In genomic region chr19:664913-665443, GRCh38 we compare ENCODE assay signal across 8 cellular contexts. TPM values are rescaled to one million over a fixed set of nuclear protein-coding genes. Genes with fewer than 3 reads are reported as not detected.
A peak's percentile ranks its signal among the peaks of the same experiment; 100 is the strongest.
DNase-seq lines count a peak whose midpoint lies in the region; ATAC-seq and TF ChIP-seq lines count a peak whose summit lies in the region.

No MANE protein-coding gene starts in this region.

- no peaks in the 10 kb centered on the region for H3K9me3 ChIP-seq in adrenal gland (replicated peaks in 1 of 3)

- peak overlapping the region in 1 of 5 donors; percentile 23 for H3K27ac ChIP-seq in adrenal gland
- no peak overlapping the region for H3K27ac ChIP-seq in rectal smooth muscle tissue (ENCODE audit: low read depth, low read length)

- peak; percentile 88 to 98 (median 96) for TF ChIP-seq CTCF in adrenal gland (IDR thresholded peaks at IDR 0.05)

- TF ChIP-seq POLR2A in adrenal gland (IDR thresholded peaks at IDR 0.05): no peak

- DNase-seq in GDM1 (lab: John Stamatoyannopoulos, UW) (peak; percentile 63), NCI-H1417 treated with DMSO at 0.1 percent for 48 hours (lab: John Stamatoyannopoulos, UW) (peak; percentile 62), T follicular helper cell (ENCODE audit: low read depth) (peak; percentile 74), adrenal gland (peak; percentile 73 to 90 (median 82)), left ventricle myocardium superior (peak; percentile 90)

- H3K36me3 ChIP-seq in adrenal gland (replicated peaks in 1 of 2): no peaks in the 10 kb centered on the region
- no peaks in the 10 kb centered on the region for H3K36me3 ChIP-seq in rectal smooth muscle tissue (ENCODE audit: control insufficient read depth, insufficient read depth, low read length)

- H3K27me3 ChIP-seq in adrenal gland (no peaks in the 10 kb centered on the region), rectal smooth muscle tissue (ENCODE audit: control insufficient read depth, insufficient read depth, low read length) (no peaks in the 10 kb centered on the region)

- peaks cover 31 to 41% of the 10 kb centered on the region in 2 donors for H3K4me1 ChIP-seq in adrenal gland (replicated peaks in 1 of 2)
- H3K4me1 ChIP-seq in rectal smooth muscle tissue (ENCODE audit: control insufficient read depth, insufficient read depth, low read length): peaks cover 10% of the 10 kb centered on the region

- WGBS in adrenal gland, 4 donors: 7 to 13% (median 9%) methylated on average over 7 to 24 of the region's 24 CpGs

- ATAC-seq in left ventricle myocardium superior (peak; percentile 51), GM21526 (IDR thresholded peaks at IDR 0.05; ENCODE audit: low FRiP score, unreplicated experiment) (no peak), esophagus mucosa (no peak)

- no peak overlapping the region for H3K9ac ChIP-seq in rectal smooth muscle tissue (ENCODE audit: low read length)

- peak overlapping the region in 1 of 4 donors; percentile 21 for H3K4me3 ChIP-seq in adrenal gland
- H3K4me3 ChIP-seq in rectal smooth muscle tissue (ENCODE audit: low read length): peak overlapping the region; percentile 54

- intact Hi-C loops in adrenal gland (cut with DNase I): loop anchor here (2.0 to 5.0 kb wide), 2 partner anchors 67 to 68 kb away; no protein-coding TSS in a partner anchor
- intact Hi-C loops in left ventricle myocardium superior (cut with micrococcal nuclease): loop anchor here (5.0 kb wide), 1 partner anchor 67 kb away; no protein-coding TSS in a partner anchor

RNA-seq across cellular contexts. Expression of gene RNF126, which starts 2.0 kb away (rescaled TPM):
- 10 to 100 TPM; 28.4 to 76.4 (median 43.1) TPM for total RNA-seq in adrenal gland
- 10 to 100 TPM in 2 of 3 donors, 1 to 10 TPM in 1; 9.3 to 53.5 (median 51.6) TPM for polyA plus RNA-seq in adrenal gland
- total RNA-seq in left ventricle myocardium superior: 24.4 TPM
- 53.0 TPM for total RNA-seq in esophagus mucosa

RNA-seq across cellular contexts. Expression of gene FSTL3, which starts 11.2 kb away (rescaled TPM):
- total RNA-seq in adrenal gland: 100 to 1,000 TPM in 7 of 8 donors, 10 to 100 TPM in 1; 87.4 to 464 (median 176) TPM
- 100 to 1,000 TPM; 119 to 405 (median 225) TPM for polyA plus RNA-seq in adrenal gland
- 24.6 TPM for total RNA-seq in left ventricle myocardium superior
- total RNA-seq in esophagus mucosa: 3.3 TPM

RNA-seq across cellular contexts. Expression of gene FGF22, which starts 25.3 kb away (rescaled TPM):
- under 1 TPM in 4 of 8 donors, not detected in 4; 0.14 to 0.32 (median 0.29) TPM for total RNA-seq in adrenal gland
- polyA plus RNA-seq in adrenal gland: 1 to 10 TPM in 1 of 3 donors, under 1 TPM in 1, not detected in 1; 0.51 to 1.2 TPM
- not detected for total RNA-seq in left ventricle myocardium superior
- total RNA-seq in esophagus mucosa: 0.12 TPM

RNA-seq across cellular contexts. Expression of gene PRSS57, which starts 30.3 kb away (rescaled TPM):
- under 1 TPM in 1 of 8 donors, not detected in 7; 0.51 TPM for total RNA-seq in adrenal gland
- under 1 TPM in 1 of 3 donors, not detected in 2; 0.13 TPM for polyA plus RNA-seq in adrenal gland
- total RNA-seq in left ventricle myocardium superior: not detected
- total RNA-seq in esophagus mucosa: not detected

RNA-seq across cellular contexts. Expression of gene POLRMT, which starts 31.6 kb away (rescaled TPM):
- total RNA-seq in adrenal gland (10 to 100 TPM; 26.3 to 61.4 (median 40.6) TPM), left ventricle myocardium superior (55.5 TPM), esophagus mucosa (24.5 TPM)
- polyA plus RNA-seq in adrenal gland: 100 to 1,000 TPM in 2 of 3 donors, 10 to 100 TPM in 1; 42.7 to 371 (median 178) TPM
